In genomic region chr12:98397323-98398105, GRCh38 we compare ENCODE assay signal across 8 cellular contexts.
DNase-seq lines count a peak whose midpoint lies in the region; ATAC-seq lines count a peak whose summit lies in the region.

No MANE protein-coding gene starts in this region.

- no peaks in the 10 kb centered on the region for H3K27me3 ChIP-seq in CD4-positive, alpha-beta memory T cell (ENCODE audit: insufficient read depth, low read length)
- no peaks in the 10 kb centered on the region for H3K27me3 ChIP-seq in effector memory CD4-positive, alpha-beta T cell (replicated peaks; ENCODE audit: control insufficient read depth, insufficient read depth, low read length, poor library complexity, severe bottlenecking)
- H3K27me3 ChIP-seq in mesenchymal stem cell (ENCODE audit: control insufficient read depth in 1 of 2, insufficient read depth in 1 of 2, low read length in 2 of 2) = no peaks in the 10 kb centered on the region

- H4K91ac ChIP-seq in mesenchymal stem cell (ENCODE audit: low read length) = no peak overlapping the region

- ATAC-seq in GM19452 (IDR thresholded peaks at IDR 0.05; ENCODE audit: unreplicated experiment) (peak; percentile 85), HG03565 (IDR thresholded peaks at IDR 0.05; ENCODE audit: unreplicated experiment) (peak; percentile 83)
- peak; percentile 87 for ATAC-seq in activated CD8-positive, alpha-beta T cell treated with anti-CD3 and anti-CD28 coated beads, Interleukin-2, amount 10 ng/mL, durations not matched to agents 7 days and 5 days

- H3K4me3 ChIP-seq in CD4-positive, alpha-beta memory T cell (ENCODE audit: low read length in 2 of 2) = peak overlapping the region in 1 of 2 donors; percentile 46
- peak overlapping the region; percentile 50 for H3K4me3 ChIP-seq in effector memory CD4-positive, alpha-beta T cell (ENCODE audit: insufficient read depth, low read depth, low read length, poor library complexity, severe bottlenecking)
- H3K4me3 ChIP-seq in mesenchymal stem cell (ENCODE audit: insufficient read depth in 1 of 2, low read depth in 1 of 2, low read length in 2 of 2) = peak overlapping the region in 1 of 2 experiments; percentile 78

- intact Hi-C loops in CD4-positive, alpha-beta memory T cell (cut with micrococcal nuclease) = loop anchor here (1.0 to 5.0 kb wide), 6 partner anchors 435 to 1819 kb away; partner anchors contain the start of gene NEDD1

- no peaks in the 10 kb centered on the region for H3K9me3 ChIP-seq in CD4-positive, alpha-beta memory T cell (ENCODE audit: control insufficient read depth in 1 of 2, low read length in 2 of 2)
- no peaks in the 10 kb centered on the region for H3K9me3 ChIP-seq in effector memory CD4-positive, alpha-beta T cell (ENCODE audit: control insufficient read depth, low read length)
- no peaks in the 10 kb centered on the region for H3K9me3 ChIP-seq in mesenchymal stem cell (ENCODE audit: control insufficient read depth, low read length)

- H3K14ac ChIP-seq in mesenchymal stem cell (ENCODE audit: low read length in 2 of 2) = no peak overlapping the region

- H3K4me1 ChIP-seq in CD4-positive, alpha-beta memory T cell (ENCODE audit: insufficient read depth, low read length) = peaks cover 22% of the 10 kb centered on the region
- H3K4me1 ChIP-seq in effector memory CD4-positive, alpha-beta T cell (ENCODE audit: control insufficient read depth, insufficient read depth, low read length, poor library complexity, severe bottlenecking) = peaks cover 7% of the 10 kb centered on the region
- peaks cover 12% of the 10 kb centered on the region for H3K4me1 ChIP-seq in mesenchymal stem cell (ENCODE audit: control insufficient read depth, insufficient read depth, low read depth, low read length)

- peak overlapping the region; percentile 31 for H2AFZ ChIP-seq in mesenchymal stem cell (ENCODE audit: low read depth, low read length)

- H3K4me1 Mint-ChIP-seq in CD4-positive, alpha-beta memory T cell = peaks cover 24 to 39% (median 27%) of the 10 kb centered on the region in 4 donors
- H3K4me1 Mint-ChIP-seq in activated CD8-positive, alpha-beta T cell treated with anti-CD3 and anti-CD28 coated beads, Interleukin-2, amount 10 ng/mL, durations not matched to agents 7 days and 5 days (ENCODE audit: low read depth) = peaks cover 39% of the 10 kb centered on the region

- H2BK120ac ChIP-seq in mesenchymal stem cell (ENCODE audit: low read depth, low read length) = no peak overlapping the region

- CTCF ChIA-PET in CD4-positive, alpha-beta memory T cell (lab: Charles Lee; ENCODE audit: partially characterized antibody) = interaction anchor here (0.6 to 2.1 kb wide), 18 partner anchors 8 to 1822 kb away, joined by 3 to 11 read pairs (median 4); no protein-coding TSS in a partner anchor
- CTCF ChIA-PET in activated CD8-positive, alpha-beta T cell treated with anti-CD3 and anti-CD28 coated beads, Interleukin-2, amount 10 ng/mL, durations not matched to agents 7 days and 5 days (lab: Charles Lee) = interaction anchor here (0.6 to 2.3 kb wide), 13 partner anchors 9 to 1873 kb away, joined by 3 to 14 read pairs (median 5); no protein-coding TSS in a partner anchor

- H3K27ac ChIP-seq in CD4-positive, alpha-beta memory T cell (ENCODE audit: low read depth, low read length) = peak overlapping the region; percentile 35
- peak overlapping the region; percentile 41 for H3K27ac ChIP-seq in effector memory CD4-positive, alpha-beta T cell (ENCODE audit: insufficient read depth, low read length, poor library complexity, severe bottlenecking)
- H3K27ac ChIP-seq in mesenchymal stem cell (ENCODE audit: low read length, poor library complexity, severe bottlenecking) = peak overlapping the region; percentile 31

- H2BK5ac ChIP-seq in mesenchymal stem cell (ENCODE audit: low read depth, low read length, poor library complexity, severe bottlenecking) = no peak overlapping the region

- no peak overlapping the region for H2BK12ac ChIP-seq in mesenchymal stem cell (ENCODE audit: low read length in 2 of 2)

- H3K79me1 ChIP-seq in mesenchymal stem cell (replicated peaks; ENCODE audit: low read length, poor library complexity, severe bottlenecking) = no peaks in the 10 kb centered on the region

- peak overlapping the region in 1 of 2 experiments; percentile 41 for H3K18ac ChIP-seq in mesenchymal stem cell (ENCODE audit: low read depth in 1 of 2, low read length in 2 of 2)

- H3K36me3 Mint-ChIP-seq in CD4-positive, alpha-beta memory T cell = no peaks in the 10 kb centered on the region
- H3K36me3 Mint-ChIP-seq in activated CD8-positive, alpha-beta T cell treated with anti-CD3 and anti-CD28 coated beads, Interleukin-2, amount 10 ng/mL, durations not matched to agents 7 days and 5 days (ENCODE audit: low read depth) = no peaks in the 10 kb centered on the region

- no peak overlapping the region for H3K23ac ChIP-seq in mesenchymal stem cell (ENCODE audit: low read length in 2 of 2)

- 29% methylated on average over 33 of the region's 33 CpGs for WGBS in mesenchymal stem cell

- H3K4me2 ChIP-seq in mesenchymal stem cell (ENCODE audit: low read length, poor library complexity, severe bottlenecking) = peak overlapping the region; percentile 77

- H3K4me3 Mint-ChIP-seq in CD4-positive, alpha-beta memory T cell = peak overlapping the region; percentile 84 to 93 (median 88)
- peak overlapping the region; percentile 75 for H3K4me3 Mint-ChIP-seq in activated CD8-positive, alpha-beta T cell treated with anti-CD3 and anti-CD28 coated beads, Interleukin-2, amount 10 ng/mL, durations not matched to agents 7 days and 5 days

- no peaks in the 10 kb centered on the region for H3K36me3 ChIP-seq in CD4-positive, alpha-beta memory T cell (ENCODE audit: insufficient read depth, low read length)
- no peaks in the 10 kb centered on the region for H3K36me3 ChIP-seq in effector memory CD4-positive, alpha-beta T cell (ENCODE audit: control insufficient read depth, insufficient read depth, low read length)
- H3K36me3 ChIP-seq in mesenchymal stem cell (ENCODE audit: control insufficient read depth in 1 of 2, insufficient read depth in 2 of 2, low read depth in 1 of 2, low read length in 2 of 2) = no peaks in the 10 kb centered on the region

- POLR2A ChIA-PET in CD4-positive, alpha-beta memory T cell (lab: Charles Lee; ENCODE audit: partially characterized antibody) = no interaction called here
- POLR2A ChIA-PET in activated CD8-positive, alpha-beta T cell treated with anti-CD3 and anti-CD28 coated beads, Interleukin-2, amount 10 ng/mL, durations not matched to agents 7 days and 5 days (lab: Charles Lee) = no interaction called here

- no peaks in the 10 kb centered on the region for H3K27me3 Mint-ChIP-seq in CD4-positive, alpha-beta memory T cell
- H3K27me3 Mint-ChIP-seq in activated CD8-positive, alpha-beta T cell treated with anti-CD3 and anti-CD28 coated beads, Interleukin-2, amount 10 ng/mL, durations not matched to agents 7 days and 5 days (ENCODE audit: low read depth) = no peaks in the 10 kb centered on the region

- peak overlapping the region; percentile 81 for H3K9ac ChIP-seq in mesenchymal stem cell (ENCODE audit: low read length)

- H4K8ac ChIP-seq in mesenchymal stem cell (ENCODE audit: low read length) = no peak overlapping the region

- H3K9me3 Mint-ChIP-seq in CD4-positive, alpha-beta memory T cell = no peaks in the 10 kb centered on the region
- H3K9me3 Mint-ChIP-seq in activated CD8-positive, alpha-beta T cell treated with anti-CD3 and anti-CD28 coated beads, Interleukin-2, amount 10 ng/mL, durations not matched to agents 7 days and 5 days (ENCODE audit: insufficient read depth) = no peaks in the 10 kb centered on the region

- no peak overlapping the region for H3K4ac ChIP-seq in mesenchymal stem cell (ENCODE audit: low read depth in 1 of 2, low read length in 2 of 2)

- DNase-seq in CD4-positive, alpha-beta memory T cell = peak; percentile 78 to 80 (median 79)
- DNase-seq in NCI-H69 (lab: John Stamatoyannopoulos, UW) = peak; percentile 96
- DNase-seq in activated CD8-positive, alpha-beta T cell treated with anti-CD3 and anti-CD28 coated beads, Interleukin-2, amount 10 ng/mL, durations not matched to agents 7 days and 5 days = peak; percentile 89
- peak; percentile 56 to 71 (median 64) for DNase-seq in effector memory CD4-positive, alpha-beta T cell
- DNase-seq in mesenchymal stem cell = peak; percentile 79
- DNase-seq in stimulated activated CD8-positive, alpha-beta memory T cell treated with anti-CD3 and anti-CD28 coated beads, Interleukin-12 subunit alpha, Interleukin-12 subunit beta, amount 100 ng/mL, for 4 hours (ENCODE audit: low read depth) = peak; percentile 60

- no peak overlapping the region for H2BK15ac ChIP-seq in mesenchymal stem cell (ENCODE audit: low read depth, poor library complexity, severe bottlenecking)

- H3K27ac Mint-ChIP-seq in CD4-positive, alpha-beta memory T cell = peak overlapping the region; percentile 61 to 93 (median 88)
- peak overlapping the region; percentile 84 for H3K27ac Mint-ChIP-seq in activated CD8-positive, alpha-beta T cell treated with anti-CD3 and anti-CD28 coated beads, Interleukin-2, amount 10 ng/mL, durations not matched to agents 7 days and 5 days

- peak overlapping the region; percentile 93 for H2AK5ac ChIP-seq in mesenchymal stem cell (ENCODE audit: low read length, severe bottlenecking)
